28 cellular contexts compared by ENCODE assay signal in the genomic region with DNA sequence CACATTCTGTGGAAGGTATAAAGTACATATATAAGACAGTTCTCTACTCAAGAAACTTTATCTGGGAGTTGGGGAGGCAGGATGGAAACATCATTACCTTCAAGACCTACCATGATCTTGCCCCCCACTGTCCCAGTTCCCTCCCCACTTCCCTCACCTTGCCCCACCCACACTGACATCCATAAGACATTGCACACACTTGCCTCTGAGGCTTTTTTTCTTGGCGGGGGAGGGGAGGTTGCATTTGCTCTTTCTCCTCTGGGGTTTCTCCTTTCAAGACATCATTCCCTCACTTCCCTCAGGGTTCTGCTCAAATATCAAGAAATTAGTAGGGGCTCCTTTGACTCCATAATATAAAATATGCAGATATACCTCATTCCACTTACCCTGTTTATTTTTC.
A peak's percentile ranks its signal among the peaks of the same experiment; 100 is the strongest.
DNase-seq lines count a peak whose midpoint lies in the region; ATAC-seq, FAIRE-seq and TF ChIP-seq lines count a peak whose summit lies in the region.
"Had no signal": no experiment of that assay in that cellular context is flagged by ENCODE, and none has a peak within 500 bp of the region (broad histone marks: within the 10 kb centered on the region; RNA-seq: fewer than 3 reads in every experiment).

No MANE protein-coding gene starts in this region.

- DNase-seq in ELF-1 (ENCODE audit: low read depth, low spot score) = peak; percentile 5
- no peak for DNase-seq in HCT116 (ENCODE audit: low read depth, low spot score)
- peak in 2 of 4 experiments; percentile 41 to 68 for DNase-seq in K562 (ENCODE audit: extremely low read depth in 1 of 4, low spot score in 3 of 4)
- no peak for DNase-seq in neural crest cell (ENCODE audit: low read depth, low spot score)
- DNase-seq in tibial artery = no peak
- DNase-seq in activated CD4-positive, alpha-beta T cell treated with anti-CD3 and anti-CD28 coated beads, Interleukin-2, amount 10 ng/mL, durations not matched to agents 7 days and 5 days = no peak
- DNase-seq in right cardiac atrium = no peak
- DNase-seq in colonic mucosa = no peak
- DNase-seq: 8988T; ACHN; BE2C; C1 segment of cervical spinal cord; CD4-positive, alpha-beta memory T cell; CD4-positive, CD25-positive, alpha-beta regulatory T cell; CD8-positive, alpha-beta memory T cell; COR-L47; DMS 273 treated with DMSO at 0.1 percent for 48 hours; DMS153; DMS79; DND-41; EL; GF-D8 had no signal

- H3K79me2 ChIP-seq in HCT116 (ENCODE audit: insufficient read depth, low read length) = no peaks in the 10 kb centered on the region
- H3K79me2 ChIP-seq in K562 (ENCODE audit: control insufficient read depth, insufficient read depth, low read length) = no peaks in the 10 kb centered on the region

- no peak overlapping the region for H3K4me2 ChIP-seq in HCT116 (ENCODE audit: low read length)
- H3K4me2 ChIP-seq in K562 (ENCODE audit: insufficient read depth, low read length) = peak overlapping the region; percentile 34
- H3K4me2 ChIP-seq: BLaER1 had no signal

- POLR2A ChIA-PET in HCT116 (lab: Charles Lee) = no interaction called here
- POLR2A ChIA-PET in K562 (lab: Yijun Ruan, JAX) = no interaction called here
- POLR2A ChIA-PET in activated CD4-positive, alpha-beta T cell treated with anti-CD3 and anti-CD28 coated beads, Interleukin-2, amount 10 ng/mL, durations not matched to agents 7 days and 5 days (lab: Charles Lee) = no interaction called here

- CTCF ChIA-PET in HCT116 (lab: Charles Lee) = no interaction called here
- CTCF ChIA-PET in K562 (lab: Yijun Ruan, JAX; ENCODE audit: low intra/inter-chr PET ratio) = no interaction called here
- CTCF ChIA-PET in activated CD4-positive, alpha-beta T cell treated with anti-CD3 and anti-CD28 coated beads, Interleukin-2, amount 10 ng/mL, durations not matched to agents 7 days and 5 days (lab: Charles Lee) = interaction anchor here (0.5 kb wide), 1 partner anchor 551 kb away, joined by 4 read pairs; no protein-coding TSS in a partner anchor

- H3K9me3 ChIP-seq in HCT116 (ENCODE audit: control insufficient read depth in 1 of 2, insufficient read depth in 1 of 2, low read depth in 1 of 2, low read length in 2 of 2) (no peaks in the 10 kb centered on the region), K562 (replicated peaks; ENCODE audit: control insufficient read depth, insufficient read depth, low read depth, low read length) (no peaks in the 10 kb centered on the region), tibial artery (no peaks in the 10 kb centered on the region), right cardiac atrium (ENCODE audit: control insufficient read depth, low read length) (no peaks in the 10 kb centered on the region), colonic mucosa (no peaks in the 10 kb centered on the region)
- H3K9me3 ChIP-seq: BE2C, BLaER1 had no signal

- H3K36me3 Mint-ChIP-seq in neural crest cell (ENCODE audit: low read depth) = no peaks in the 10 kb centered on the region
- H3K36me3 Mint-ChIP-seq in activated CD4-positive, alpha-beta T cell treated with anti-CD3 and anti-CD28 coated beads, Interleukin-2, amount 10 ng/mL, durations not matched to agents 7 days and 5 days (ENCODE audit: low read depth) = no peaks in the 10 kb centered on the region
- H3K36me3 Mint-ChIP-seq: CD14-positive monocyte; CD4-positive, alpha-beta memory T cell; CD4-positive, CD25-positive, alpha-beta regulatory T cell; CD8-positive, alpha-beta memory T cell had no signal

- H3K4me1 Mint-ChIP-seq in neural crest cell = peaks cover 43% of the 10 kb centered on the region
- H3K4me1 Mint-ChIP-seq in activated CD4-positive, alpha-beta T cell treated with anti-CD3 and anti-CD28 coated beads, Interleukin-2, amount 10 ng/mL, durations not matched to agents 7 days and 5 days = no peaks in the 10 kb centered on the region
- H3K4me1 Mint-ChIP-seq: CD14-positive monocyte; CD4-positive, alpha-beta memory T cell; CD4-positive, CD25-positive, alpha-beta regulatory T cell; CD8-positive, alpha-beta memory T cell had no signal

- no peaks in the 10 kb centered on the region for H3K9me2 ChIP-seq in HCT116 (ENCODE audit: insufficient read depth)

- no peaks in the 10 kb centered on the region for H4K20me1 ChIP-seq in HCT116 (ENCODE audit: insufficient read depth)
- H4K20me1 ChIP-seq in K562 (replicated peaks; ENCODE audit: control insufficient read depth, insufficient read depth, low read length) = no peaks in the 10 kb centered on the region
- H4K20me1 ChIP-seq: BLaER1 had no signal

- WGBS in K562 (ENCODE audit: insufficient coverage, low coverage, missing lambda C conversion rate) = no CpG with 5 or more reads among the region's 1 CpG
- 97% methylated on average over 1 of the region's 1 CpG for WGBS in right cardiac atrium

- H3K9me3 Mint-ChIP-seq in neural crest cell = no peaks in the 10 kb centered on the region
- H3K9me3 Mint-ChIP-seq in activated CD4-positive, alpha-beta T cell treated with anti-CD3 and anti-CD28 coated beads, Interleukin-2, amount 10 ng/mL, durations not matched to agents 7 days and 5 days = no peaks in the 10 kb centered on the region
- H3K9me3 Mint-ChIP-seq: CD4-positive, alpha-beta memory T cell; CD4-positive, CD25-positive, alpha-beta regulatory T cell; CD8-positive, alpha-beta memory T cell had no signal

- H3K27me3 ChIP-seq in HCT116 (ENCODE audit: insufficient read depth, low read length) (no peaks in the 10 kb centered on the region), K562 (ENCODE audit: control insufficient read depth in 2 of 2, insufficient read depth in 2 of 2, low read length in 2 of 2) (no peaks in the 10 kb centered on the region), tibial artery (no peaks in the 10 kb centered on the region), right cardiac atrium (ENCODE audit: control insufficient read depth, insufficient read depth) (no peaks in the 10 kb centered on the region), colonic mucosa (no peaks in the 10 kb centered on the region)
- H3K27me3 ChIP-seq: BE2C, BLaER1 had no signal

- no peak for TF ChIP-seq EP300 in K562 (IDR thresholded peaks at IDR 0.05; ENCODE audit: low read length)

- H3K4me1 ChIP-seq in HCT116 (ENCODE audit: control insufficient read depth in 1 of 2, insufficient read depth in 2 of 2, low read length in 2 of 2) (peaks cover 0 to 10% of the 10 kb centered on the region in 2 experiments; a peak in 3 of 4 replicates), K562 (replicated peaks in 1 of 2; ENCODE audit: control insufficient read depth in 2 of 2, insufficient read depth in 2 of 2, low read length in 2 of 2) (peaks cover 0 to 21% of the 10 kb centered on the region in 2 experiments; a peak in 3 of 5 replicates), tibial artery (no peaks in the 10 kb centered on the region), right cardiac atrium (ENCODE audit: control insufficient read depth, insufficient read depth, low read length) (no peaks in the 10 kb centered on the region), colonic mucosa (no peaks in the 10 kb centered on the region)
- H3K4me1 ChIP-seq: BE2C, BLaER1 had no signal

- in situ Hi-C loops in K562 (cut with MboI) = no loop called here

- H3K4me3 ChIP-seq in HCT116 (replicated peaks in 1 of 2; ENCODE audit: low read depth in 1 of 2, low read length in 2 of 2) (no peak overlapping the region), K562 (no peak overlapping the region), tibial artery (no peak overlapping the region), right cardiac atrium (ENCODE audit: low read length) (no peak overlapping the region), colonic mucosa (no peak overlapping the region)
- H3K4me3 ChIP-seq: BLaER1 had no signal

- intact Hi-C loops in HCT116 (cut with micrococcal nuclease) = no loop called here
- intact Hi-C loops in K562 (cut with micrococcal nuclease) = no loop called here
- intact Hi-C loops in tibial artery (cut with DNase I; ENCODE audit: low total_unique reads) = no loop called here
- intact Hi-C loops in right cardiac atrium (cut with DNase I) = no loop called here
- intact Hi-C loops in colonic mucosa (cut with DNase I) = no loop called here

- RAD21 ChIA-PET in HCT116 (lab: Charles Lee; ENCODE audit: low non-redundant PET in 1 of 2, low total read pairs in 2 of 2, uncharacterized antibody in 2 of 2, unreplicated experiment in 2 of 2) = no interaction called here

- BruUV-seq in HCT116 (replicated peaks; lab: Mats Ljungman, UMichigan) (no TSS peak), K562 (replicated peaks; lab: Mats Ljungman, UMichigan) (no TSS peak)

- TF ChIP-seq RAD21 in HCT116 (IDR thresholded peaks at IDR 0.05; ENCODE audit: low read depth) (no peak), K562 (CRISPR knock-in tag; conservative IDR thresholded peaks at IDR 0.05 in 1 of 2, IDR thresholded peaks at IDR 0.05 in 1 of 2) (no peak)

- H2AFZ ChIP-seq in HCT116 (ENCODE audit: low read depth, low read length, poor library complexity, severe bottlenecking) = peak overlapping the region; percentile 36
- H2AFZ ChIP-seq in K562 (ENCODE audit: low read depth, low read length) = peak overlapping the region; percentile 72

- H3K9me1 ChIP-seq in K562 (ENCODE audit: control insufficient read depth, insufficient read depth, low read length) = no peaks in the 10 kb centered on the region

- H3K4me3 Mint-ChIP-seq in neural crest cell = no peak overlapping the region
- H3K4me3 Mint-ChIP-seq in activated CD4-positive, alpha-beta T cell treated with anti-CD3 and anti-CD28 coated beads, Interleukin-2, amount 10 ng/mL, durations not matched to agents 7 days and 5 days = no peak overlapping the region
- H3K4me3 Mint-ChIP-seq: CD14-positive monocyte; CD4-positive, alpha-beta memory T cell; CD4-positive, CD25-positive, alpha-beta regulatory T cell; CD8-positive, alpha-beta memory T cell had no signal

- H3K27me3 Mint-ChIP-seq in neural crest cell (ENCODE audit: low read depth) = no peaks in the 10 kb centered on the region
- H3K27me3 Mint-ChIP-seq in activated CD4-positive, alpha-beta T cell treated with anti-CD3 and anti-CD28 coated beads, Interleukin-2, amount 10 ng/mL, durations not matched to agents 7 days and 5 days = no peaks in the 10 kb centered on the region
- H3K27me3 Mint-ChIP-seq: CD4-positive, CD25-positive, alpha-beta regulatory T cell had no signal

- ATAC-seq in HCT116 (no peak), K562 (peak; percentile 81), right cardiac atrium (no peak)

- H3K27ac ChIP-seq in HCT116 (ENCODE audit: low read depth, low read length) (no peak overlapping the region), K562 (ENCODE audit: extremely low read depth, low read depth, low read length) (0 out of 3 replicates have a peak overlapping the region, but pooled peaks have one; percentile 13), tibial artery (no peak overlapping the region), right cardiac atrium (ENCODE audit: low read length) (no peak overlapping the region), colonic mucosa (no peak overlapping the region)
- H3K27ac ChIP-seq: BLaER1 had no signal

- H3K36me3 ChIP-seq in HCT116 (ENCODE audit: control insufficient read depth in 1 of 2, insufficient read depth in 2 of 2, low read length in 2 of 2) (no peaks in the 10 kb centered on the region), K562 (ENCODE audit: control insufficient read depth, insufficient read depth, low read length) (no peaks in the 10 kb centered on the region), tibial artery (no peaks in the 10 kb centered on the region), colonic mucosa (no peaks in the 10 kb centered on the region)
- H3K36me3 ChIP-seq: BE2C, BLaER1 had no signal

- TF ChIP-seq POLR2A in HCT116 (IDR thresholded peaks at IDR 0.05; ENCODE audit: borderline replicate concordance, extremely low read depth, insufficient read depth, insufficient read length) = no peak
- no peak for TF ChIP-seq POLR2A in K562 (conservative IDR thresholded peaks at IDR 0.05)

- H3K9ac ChIP-seq in HCT116 (ENCODE audit: low read length) = no peak overlapping the region
- H3K9ac ChIP-seq in K562 (ENCODE audit: insufficient read depth in 1 of 2, low read depth in 2 of 2, low read length in 2 of 2) = no peak overlapping the region
- no peak overlapping the region for H3K9ac ChIP-seq in colonic mucosa (ENCODE audit: low read depth in 2 of 2, low read length in 2 of 2)
- H3K9ac ChIP-seq: BLaER1 had no signal

- H3K27ac Mint-ChIP-seq in neural crest cell (ENCODE audit: unreplicated experiment) = peak overlapping the region; percentile 20
- no peak overlapping the region for H3K27ac Mint-ChIP-seq in activated CD4-positive, alpha-beta T cell treated with anti-CD3 and anti-CD28 coated beads, Interleukin-2, amount 10 ng/mL, durations not matched to agents 7 days and 5 days
- H3K27ac Mint-ChIP-seq: CD14-positive monocyte; CD4-positive, alpha-beta memory T cell; CD4-positive, CD25-positive, alpha-beta regulatory T cell; CD8-positive, alpha-beta memory T cell had no signal

- TF ChIP-seq CTCF in HCT116 (IDR thresholded peaks at IDR 0.05 in 2 of 3, conservative IDR thresholded peaks at IDR 0.05 in 1 of 3; ENCODE audit: borderline replicate concordance in 1 of 3, insufficient read depth in 1 of 3, low read depth in 2 of 3, low read length in 2 of 3) = no peak
- no peak for TF ChIP-seq CTCF in K562 (IDR thresholded peaks at IDR 0.05 in 2 of 3, conservative IDR thresholded peaks at IDR 0.05 in 1 of 3; ENCODE audit: insufficient read depth in 2 of 3, low read depth in 1 of 3, low read length in 3 of 3)
- no peak for TF ChIP-seq CTCF in neural crest cell (conservative IDR thresholded peaks at IDR 0.05)
- TF ChIP-seq CTCF in tibial artery (IDR thresholded peaks at IDR 0.05) = no peak
- no peak for TF ChIP-seq CTCF in colonic mucosa (IDR thresholded peaks at IDR 0.05)

- FAIRE-seq in K562 (lab: Jason Lieb, UNC) = peak; percentile 32
- FAIRE-seq: A204.1, G401.6, GM12891, GM19239 had no signal
